ENCODE assay signal across 8 cellular contexts in the genomic region with DNA sequence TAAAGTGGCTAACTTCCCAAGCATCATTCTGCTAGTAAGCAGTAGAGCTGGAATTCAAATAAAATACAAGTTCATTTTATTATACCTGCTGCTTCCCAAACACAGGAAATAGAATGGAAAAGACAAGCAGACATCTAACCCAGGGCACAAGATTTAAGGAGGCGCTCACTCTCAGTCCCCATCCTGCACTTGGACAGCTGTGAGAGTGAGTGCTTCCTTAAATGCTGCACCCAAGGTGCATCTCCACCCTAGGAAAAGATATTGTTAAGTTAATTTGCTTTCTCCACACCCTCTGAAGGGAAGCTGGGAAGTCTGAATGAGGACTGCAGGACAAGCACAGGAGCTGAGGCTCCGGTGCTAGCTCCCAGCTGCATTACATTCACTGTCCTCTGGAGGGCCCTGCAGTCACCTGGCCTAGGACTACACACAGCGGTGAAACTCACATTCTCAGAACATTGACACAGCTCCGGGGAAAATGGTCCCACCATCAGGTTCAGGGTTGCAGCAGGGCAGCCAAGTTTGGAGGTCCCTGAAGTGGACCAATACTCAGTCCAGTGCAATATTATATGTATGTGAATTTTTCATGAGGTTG.
DNase-seq lines count a peak whose midpoint lies in the region; ATAC-seq, FAIRE-seq and TF ChIP-seq lines count a peak whose summit lies in the region.

No MANE protein-coding gene starts in this region.

- peak; percentile 54 for ATAC-seq in GM18867 (IDR thresholded peaks at IDR 0.05; ENCODE audit: unreplicated experiment)
- no peak for ATAC-seq in HG02981 (IDR thresholded peaks at IDR 0.05; ENCODE audit: unreplicated experiment)
- no peak for ATAC-seq in HG02884 (IDR thresholded peaks at IDR 0.05; ENCODE audit: unreplicated experiment)

- peak; percentile 57 for TF ChIP-seq CTCF in AG10803 (conservative IDR thresholded peaks at IDR 0.05; ENCODE audit: low read length)

- H3K4me3 ChIP-seq in AG10803 (ENCODE audit: low read length), result no peak overlapping the region

- no peak for DNase-seq in AG10803 (ENCODE audit: low read depth)
- DNase-seq in SW480 (ENCODE audit: low spot score), result peak; percentile 39
- DNase-seq in iPS-NIHi11 (ENCODE audit: low spot score), result peak; percentile 74
- DNase-seq in NCI-H146 (lab: John Stamatoyannopoulos, UW), result no peak
- no peak for DNase-seq in RCC 7860 (ENCODE audit: low spot score)

- FAIRE-seq in RCC 7860 (lab: Jason Lieb, UNC), result no peak

Comparison
In these comparisons a context has a peak if more than half of its experiments do, and no peak if none do; other contexts are left out.
1. DNase-seq: peak in SW480 (single experiment) and iPS-NIHi11 (single experiment); none in AG10803 (single experiment), NCI-H146 (single experiment) and RCC 7860 (single experiment).